28 cellular contexts compared by ENCODE assay signal in the genomic region with DNA sequence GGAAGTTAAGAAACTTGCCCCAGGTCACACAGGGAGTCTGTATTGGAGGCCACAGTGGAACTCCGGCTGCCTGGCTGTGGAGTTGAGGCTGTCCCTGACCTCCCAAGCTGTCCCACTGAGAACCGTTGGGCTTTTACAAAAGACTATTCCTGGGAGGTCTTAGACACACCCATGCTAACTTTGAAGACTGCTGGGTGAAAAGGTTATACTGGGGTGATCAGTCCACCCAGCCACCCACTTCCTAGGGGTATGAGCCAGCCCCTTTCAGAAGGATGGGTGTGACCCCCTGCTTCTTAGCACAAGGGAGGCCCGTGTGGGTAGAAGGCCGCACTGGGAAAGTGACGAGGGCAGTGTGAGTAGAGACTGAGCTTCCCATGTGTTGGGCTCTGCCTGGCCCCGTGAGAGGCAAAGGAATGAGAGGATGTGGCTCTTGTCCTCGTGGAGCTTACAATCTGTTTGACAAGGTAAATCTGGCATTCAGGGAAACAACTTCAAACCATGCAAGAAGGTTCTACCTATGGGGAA. TPM values are rescaled to one million over a fixed set of nuclear protein-coding genes. Genes with fewer than 3 reads are reported as not detected.
DNase-seq lines count a peak whose midpoint lies in the region; TF ChIP-seq lines count a peak whose summit lies in the region.
"Had no signal": no experiment of that assay in that cellular context is flagged by ENCODE, and none has a peak within 500 bp of the region (broad histone marks: within the 10 kb centered on the region; RNA-seq: fewer than 3 reads in every experiment).

No MANE protein-coding gene starts in this region.

- H3K14ac ChIP-seq in mesenchymal stem cell (ENCODE audit: low read length in 2 of 2) = no peak overlapping the region

- no peak overlapping the region for H3K23ac ChIP-seq in mesenchymal stem cell (ENCODE audit: low read length in 2 of 2)

- no peak overlapping the region for H2BK5ac ChIP-seq in mesenchymal stem cell (ENCODE audit: low read depth, low read length, poor library complexity, severe bottlenecking)

- no peak overlapping the region for H2BK120ac ChIP-seq in mesenchymal stem cell (ENCODE audit: low read depth, low read length)

- H2AFZ ChIP-seq in mesenchymal stem cell (ENCODE audit: low read depth, low read length) = no peak overlapping the region

- H3K36me3 ChIP-seq in mesenchymal stem cell (ENCODE audit: control insufficient read depth in 1 of 2, insufficient read depth in 2 of 2, low read depth in 1 of 2, low read length in 2 of 2) = peaks cover 9 to 11% of the 10 kb centered on the region in 2 experiments
- no peaks in the 10 kb centered on the region for H3K36me3 ChIP-seq in thyroid gland
- no peaks in the 10 kb centered on the region for H3K36me3 ChIP-seq in testis (ENCODE audit: low read depth, missing control alignments)
- H3K36me3 ChIP-seq: brain microvascular endothelial cell, neutrophil, Peyer's patch, sigmoid colon had no signal

- H2AK5ac ChIP-seq in mesenchymal stem cell (ENCODE audit: low read length, severe bottlenecking) = no peak overlapping the region

- no peak overlapping the region for H2BK12ac ChIP-seq in mesenchymal stem cell (ENCODE audit: low read length in 2 of 2)

- H3K36me3 Mint-ChIP-seq in activated T-helper 1 cell treated with anti-CD3 and anti-CD28 coated beads, Interleukin-12 subunit alpha, Interleukin-12 subunit beta, Interleukin-2, Interleukin-4 antibody, amounts not matched to agents 30 ng/mL and 10 ng/mL and 1 ng/mL, durations not matched to agents 14 hours and 24 hours and 36 hours (ENCODE audit: low read depth) = no peaks in the 10 kb centered on the region
- H3K36me3 Mint-ChIP-seq: IgD-negative memory B cell had no signal

- H3K9me3 ChIP-seq in mesenchymal stem cell (ENCODE audit: control insufficient read depth, low read length) (no peaks in the 10 kb centered on the region), thyroid gland (no peaks in the 10 kb centered on the region), testis (no peaks in the 10 kb centered on the region)
- H3K9me3 ChIP-seq: neutrophil, Peyer's patch, sigmoid colon had no signal

- H4K91ac ChIP-seq in mesenchymal stem cell (ENCODE audit: low read length) = no peak overlapping the region

- intact Hi-C loops in thyroid gland (cut with DNase I) (no loop called here), testis (cut with DNase I; ENCODE audit: low total_unique reads) (no loop called here)
- intact Hi-C loops in activated T-helper 1 cell treated with anti-CD3 and anti-CD28 coated beads, Interleukin-12 subunit alpha, Interleukin-12 subunit beta, Interleukin-2, Interleukin-4 antibody, amounts not matched to agents 30 ng/mL and 10 ng/mL and 1 ng/mL, durations not matched to agents 14 hours and 24 hours and 36 hours (cut with micrococcal nuclease) = no loop called here

- DNase-seq in CD1c-positive myeloid dendritic cell (ENCODE audit: extremely low spot score) (peak; percentile 60), mesenchymal stem cell (no peak), thyroid gland (no peak), testis (no peak), amygdala (lab: John Stamatoyannopoulos, UW) (no peak)
- no peak for DNase-seq in activated T-helper 1 cell treated with anti-CD3 and anti-CD28 coated beads, Interleukin-12 subunit alpha, Interleukin-12 subunit beta, Interleukin-2, Interleukin-4 antibody, amounts not matched to agents 30 ng/mL and 10 ng/mL and 1 ng/mL, durations not matched to agents 14 hours and 24 hours and 36 hours (ENCODE audit: low spot score)
- DNase-seq: activated CD8-positive, alpha-beta memory T cell treated with anti-CD3 and anti-CD28 coated beads, Interleukin-2, amount 50 U/mL, for 48 hours; activated naive CD4-positive, alpha-beta T cell treated with anti-CD3 and anti-CD28 coated beads, Interleukin-2, amount 50 U/mL, for 16 hours; brain microvascular endothelial cell; DMS79; effector CD8-positive, alpha-beta T cell; HCEC 1CT; naive thymus-derived CD4-positive, alpha-beta T cell; NCI-H748 treated with DMSO at 0.1 percent for 48 hours; stimulated activated CD4-positive, alpha-beta T cell treated with anti-CD3 and anti-CD28 coated beads, Interleukin-4, amount 100 ng/mL, for 24 hours; T-helper 9 cell had no signal

- WGBS in mesenchymal stem cell = 90% methylated on average over 7 of the region's 7 CpGs
- WGBS in thyroid gland, 2 donors = 91 to 93% methylated on average over 5 to 7 of the region's 7 CpGs
- 65 to 73% methylated on average over 7 of the region's 7 CpGs for WGBS in testis, 2 donors

- TF ChIP-seq CTCF in thyroid gland (IDR thresholded peaks at IDR 0.05) (no peak), testis (IDR thresholded peaks at IDR 0.05) (no peak)

- H3K79me1 ChIP-seq in mesenchymal stem cell (replicated peaks; ENCODE audit: low read length, poor library complexity, severe bottlenecking) = peaks cover 45% of the 10 kb centered on the region

- no peak overlapping the region for H2BK15ac ChIP-seq in mesenchymal stem cell (ENCODE audit: low read depth, poor library complexity, severe bottlenecking)

- H3K4me1 Mint-ChIP-seq in activated T-helper 1 cell treated with anti-CD3 and anti-CD28 coated beads, Interleukin-12 subunit alpha, Interleukin-12 subunit beta, Interleukin-2, Interleukin-4 antibody, amounts not matched to agents 30 ng/mL and 10 ng/mL and 1 ng/mL, durations not matched to agents 14 hours and 24 hours and 36 hours (ENCODE audit: low read depth) = peaks cover 10% of the 10 kb centered on the region
- H3K4me1 Mint-ChIP-seq: naive thymus-derived CD4-positive, alpha-beta T cell had no signal

- H3K27me3 Mint-ChIP-seq in activated T-helper 1 cell treated with anti-CD3 and anti-CD28 coated beads, Interleukin-12 subunit alpha, Interleukin-12 subunit beta, Interleukin-2, Interleukin-4 antibody, amounts not matched to agents 30 ng/mL and 10 ng/mL and 1 ng/mL, durations not matched to agents 14 hours and 24 hours and 36 hours (ENCODE audit: insufficient read depth) = peaks cover 15% of the 10 kb centered on the region
- H3K27me3 Mint-ChIP-seq: progenitor cell of endocrine pancreas had no signal

- H3K9me3 Mint-ChIP-seq in activated T-helper 1 cell treated with anti-CD3 and anti-CD28 coated beads, Interleukin-12 subunit alpha, Interleukin-12 subunit beta, Interleukin-2, Interleukin-4 antibody, amounts not matched to agents 30 ng/mL and 10 ng/mL and 1 ng/mL, durations not matched to agents 14 hours and 24 hours and 36 hours = no peaks in the 10 kb centered on the region

- H3K27me3 ChIP-seq in mesenchymal stem cell (ENCODE audit: control insufficient read depth in 1 of 2, insufficient read depth in 1 of 2, low read length in 2 of 2) (no peaks in the 10 kb centered on the region), thyroid gland (no peaks in the 10 kb centered on the region), testis (no peaks in the 10 kb centered on the region)
- H3K27me3 ChIP-seq: brain microvascular endothelial cell, Peyer's patch, sigmoid colon had no signal

- no peak overlapping the region for H3K4me3 ChIP-seq in mesenchymal stem cell (ENCODE audit: insufficient read depth in 1 of 2, low read depth in 1 of 2, low read length in 2 of 2)
- H3K4me3 ChIP-seq in thyroid gland (replicated peaks in 1 of 3) = no peak overlapping the region
- no peak overlapping the region for H3K4me3 ChIP-seq in testis
- H3K4me3 ChIP-seq: Peyer's patch, sigmoid colon had no signal

- H3K27ac ChIP-seq in angular gyrus (ENCODE audit: low read depth, low read length) (peak overlapping the region; percentile 81), mesenchymal stem cell (ENCODE audit: low read length, poor library complexity, severe bottlenecking) (no peak overlapping the region), thyroid gland (peak overlapping the region in 2 of 3 donors; percentile 15 to 21), testis (no peak overlapping the region)
- H3K27ac ChIP-seq: brain microvascular endothelial cell, C4-2B, epithelial cell of prostate, neutrophil, Peyer's patch, sigmoid colon had no signal

- no peak overlapping the region for H3K18ac ChIP-seq in mesenchymal stem cell (ENCODE audit: low read depth in 1 of 2, low read length in 2 of 2)

- no peak overlapping the region for H4K8ac ChIP-seq in mesenchymal stem cell (ENCODE audit: low read length)

- no peak overlapping the region for H3K4ac ChIP-seq in mesenchymal stem cell (ENCODE audit: low read depth in 1 of 2, low read length in 2 of 2)

- no peak overlapping the region for H3K4me3 Mint-ChIP-seq in activated T-helper 1 cell treated with anti-CD3 and anti-CD28 coated beads, Interleukin-12 subunit alpha, Interleukin-12 subunit beta, Interleukin-2, Interleukin-4 antibody, amounts not matched to agents 30 ng/mL and 10 ng/mL and 1 ng/mL, durations not matched to agents 14 hours and 24 hours and 36 hours
- H3K4me3 Mint-ChIP-seq: activated CD4-positive, alpha-beta T cell treated with anti-CD3 and anti-CD28 coated beads for 36 hours; activated CD8-positive, alpha-beta T cell treated with anti-CD3 and anti-CD28 coated beads for 36 hours; naive thymus-derived CD4-positive, alpha-beta T cell had no signal

- H3K9ac ChIP-seq in mesenchymal stem cell (ENCODE audit: low read length) = peak overlapping the region; percentile 7

- TF ChIP-seq POLR2A in thyroid gland (IDR thresholded peaks at IDR 0.05) (no peak), testis (IDR thresholded peaks at IDR 0.05) (no peak)

- H3K27ac Mint-ChIP-seq in activated T-helper 1 cell treated with anti-CD3 and anti-CD28 coated beads, Interleukin-12 subunit alpha, Interleukin-12 subunit beta, Interleukin-2, Interleukin-4 antibody, amounts not matched to agents 30 ng/mL and 10 ng/mL and 1 ng/mL, durations not matched to agents 14 hours and 24 hours and 36 hours = no peak overlapping the region
- H3K27ac Mint-ChIP-seq: activated CD4-positive, alpha-beta T cell treated with anti-CD3 and anti-CD28 coated beads for 36 hours; activated CD8-positive, alpha-beta T cell treated with anti-CD3 and anti-CD28 coated beads for 36 hours; IgD-negative memory B cell; naive thymus-derived CD4-positive, alpha-beta T cell had no signal

- H3K4me1 ChIP-seq in mesenchymal stem cell (ENCODE audit: control insufficient read depth, insufficient read depth, low read depth, low read length) (peaks cover 20% of the 10 kb centered on the region), thyroid gland (peaks cover 22 to 42% of the 10 kb centered on the region in 2 donors), testis (peaks cover 22% of the 10 kb centered on the region)
- H3K4me1 ChIP-seq: Peyer's patch had no signal

- no peak overlapping the region for H3K4me2 ChIP-seq in mesenchymal stem cell (ENCODE audit: low read length, poor library complexity, severe bottlenecking)

RNA-seq across cellular contexts. Expression of a gene that starts 19.0 kb away (rescaled TPM):
- 15.9 TPM for polyA plus RNA-seq in mesenchymal stem cell (2013, experiment 1 of 2)
- polyA plus RNA-seq in mesenchymal stem cell (2013, experiment 2 of 2) = 18.1 TPM
- total RNA-seq in thyroid gland (10 to 100 TPM; 55.8 to 92.4 (median 69.6) TPM), testis (10 to 100 TPM; 21.7 to 35.7 TPM)
- 0.05 and 0.42 TPM in 2 replicates for total RNA-seq in activated T-helper 1 cell treated with anti-CD3 and anti-CD28 coated beads, Interleukin-12 subunit alpha, Interleukin-12 subunit beta, Interleukin-2, Interleukin-4 antibody, amounts not matched to agents 30 ng/mL and 10 ng/mL and 1 ng/mL, durations not matched to agents 14 hours and 24 hours and 36 hours
- 27.6 TPM for polyA plus RNA-seq in testis (ENCODE audit: insufficient read depth, low read depth, low replicate concordance)
- polyA plus RNA-seq: IgD-negative memory B cell; naive thymus-derived CD4-positive, alpha-beta T cell had no signal

RNA-seq across cellular contexts. Expression of a gene that starts 37.7 kb away (rescaled TPM):
- polyA plus RNA-seq in mesenchymal stem cell (2013, experiment 1 of 2) = 0.04 TPM
- polyA plus RNA-seq in mesenchymal stem cell (2013, experiment 2 of 2) = not detected
- total RNA-seq in thyroid gland = 1 to 10 TPM in 3 of 4 donors, not detected in 1; 1.3 to 2.7 (median 2.6) TPM
- total RNA-seq in activated T-helper 1 cell treated with anti-CD3 and anti-CD28 coated beads, Interleukin-12 subunit alpha, Interleukin-12 subunit beta, Interleukin-2, Interleukin-4 antibody, amounts not matched to agents 30 ng/mL and 10 ng/mL and 1 ng/mL, durations not matched to agents 14 hours and 24 hours and 36 hours = not detected in 2 replicates
- 1 to 10 TPM; 3.2 to 8.0 TPM for total RNA-seq in testis
- 11.5 TPM for polyA plus RNA-seq in testis (ENCODE audit: insufficient read depth, low read depth, low replicate concordance)
- total RNA-seq: Calu3, glomerular endothelial cell, Peyer's patch, sigmoid colon had no signal

Comparison
In these comparisons a context has a peak if more than half of its experiments do, and no peak if none do; other contexts are left out.
1. H3K27ac ChIP-seq: peak in angular gyrus (single experiment) and thyroid gland (2 of 3); none in mesenchymal stem cell (single experiment) and testis (0 of 2).
2. RNA of a gene that starts 19.0 kb away (total RNA-seq): 55.8 to 92.4 TPM in thyroid gland and 21.7 to 35.7 TPM in testis; 0.05 to 0.42 TPM in activated T-helper 1 cell treated with anti-CD3 and anti-CD28 coated beads, Interleukin-12 subunit alpha, Interleukin-12 subunit beta, Interleukin-2, Interleukin-4 antibody, amounts not matched to agents 30 ng/mL and 10 ng/mL and 1 ng/mL, durations not matched to agents 14 hours and 24 hours and 36 hours; every median in the first group is over 10 times any median in the second.